In genomic region chr21:42438316-42439205, GRCh38 we compare ENCODE assay signal across 31 cellular contexts. TPM values are rescaled to one million over a fixed set of nuclear protein-coding genes. Genes with fewer than 3 reads are reported as not detected.
DNase-seq lines count a peak whose midpoint lies in the region; ATAC-seq lines count a peak whose summit lies in the region.
"Had no signal": no experiment of that assay in that cellular context is flagged by ENCODE, and none has a peak within 500 bp of the region (broad histone marks: within the 10 kb centered on the region; RNA-seq: fewer than 3 reads in every experiment).

No MANE protein-coding gene starts in this region.

- intact Hi-C loops in activated T-helper 1 cell treated with anti-CD3 and anti-CD28 coated beads, Interleukin-12 subunit alpha, Interleukin-12 subunit beta, Interleukin-2, Interleukin-4 antibody, amounts not matched to agents 30 ng/mL and 10 ng/mL and 1 ng/mL, durations not matched to agents 14 hours and 24 hours and 36 hours (cut with micrococcal nuclease): no loop called here
- intact Hi-C loops in naive thymus-derived CD4-positive, alpha-beta T cell (cut with micrococcal nuclease): loop anchor here in 1 of 2 donors (10.0 kb wide), 1 partner anchor 94 kb away; no protein-coding TSS in a partner anchor

- CTCF ChIA-PET in naive thymus-derived CD4-positive, alpha-beta T cell (lab: Charles Lee): no interaction called here

- H3K4me1 Mint-ChIP-seq in activated T-helper 1 cell treated with anti-CD3 and anti-CD28 coated beads, Interleukin-12 subunit alpha, Interleukin-12 subunit beta, Interleukin-2, Interleukin-4 antibody, amounts not matched to agents 30 ng/mL and 10 ng/mL and 1 ng/mL, durations not matched to agents 14 hours and 24 hours and 36 hours (ENCODE audit: low read depth): peaks cover 70% of the 10 kb centered on the region
- H3K4me1 Mint-ChIP-seq in naive thymus-derived CD4-positive, alpha-beta T cell: peaks cover 35 to 68% (median 55%) of the 10 kb centered on the region in 7 donors
- H3K4me1 Mint-ChIP-seq: GM23338 had no signal

- no peak overlapping the region for H3K9ac ChIP-seq in BLaER1
- H3K9ac ChIP-seq in BLaER1 treated with 17β-estradiol and CSF1 and Interleukin-3, amounts not matched to agents 10 nM and 100 nM: no peak overlapping the region
- H3K9ac ChIP-seq: KMS-11 had no signal

- H3K4me3 Mint-ChIP-seq in activated T-helper 1 cell treated with anti-CD3 and anti-CD28 coated beads, Interleukin-12 subunit alpha, Interleukin-12 subunit beta, Interleukin-2, Interleukin-4 antibody, amounts not matched to agents 30 ng/mL and 10 ng/mL and 1 ng/mL, durations not matched to agents 14 hours and 24 hours and 36 hours: no peak overlapping the region
- no peak overlapping the region for H3K4me3 Mint-ChIP-seq in naive thymus-derived CD4-positive, alpha-beta T cell
- H3K4me3 Mint-ChIP-seq: GM23338 had no signal

- H3K27ac ChIP-seq in BLaER1: no peak overlapping the region
- H3K27ac ChIP-seq in BLaER1 treated with 17β-estradiol and CSF1 and Interleukin-3, amounts not matched to agents 10 nM and 100 nM: no peak overlapping the region
- no peak overlapping the region for H3K27ac ChIP-seq in naive thymus-derived CD4-positive, alpha-beta T cell (ENCODE audit: low read depth, low read length)
- H3K27ac ChIP-seq: colonic mucosa, HL-60, KMS-11, pancreas, right atrium auricular region, RWPE1, upper lobe of left lung had no signal

- no peaks in the 10 kb centered on the region for H3K27me3 Mint-ChIP-seq in activated T-helper 1 cell treated with anti-CD3 and anti-CD28 coated beads, Interleukin-12 subunit alpha, Interleukin-12 subunit beta, Interleukin-2, Interleukin-4 antibody, amounts not matched to agents 30 ng/mL and 10 ng/mL and 1 ng/mL, durations not matched to agents 14 hours and 24 hours and 36 hours (ENCODE audit: insufficient read depth)
- H3K27me3 Mint-ChIP-seq in naive thymus-derived CD4-positive, alpha-beta T cell: no peaks in the 10 kb centered on the region

- ATAC-seq in naive thymus-derived CD4-positive, alpha-beta T cell: no peak

- H3K36me3 Mint-ChIP-seq in activated T-helper 1 cell treated with anti-CD3 and anti-CD28 coated beads, Interleukin-12 subunit alpha, Interleukin-12 subunit beta, Interleukin-2, Interleukin-4 antibody, amounts not matched to agents 30 ng/mL and 10 ng/mL and 1 ng/mL, durations not matched to agents 14 hours and 24 hours and 36 hours (ENCODE audit: low read depth): peaks cover 94% of the 10 kb centered on the region
- peaks cover 23 to 86% (median 65%) of the 10 kb centered on the region in 5 donors for H3K36me3 Mint-ChIP-seq in naive thymus-derived CD4-positive, alpha-beta T cell

- peak overlapping the region; percentile 48; the same call in 1 of the 2 replicates for H3K4me2 ChIP-seq in BLaER1
- peak overlapping the region in 7 of 11 experiments; percentile 40 to 71 (median 46); a peak in 8 of 22 replicates for H3K4me2 ChIP-seq in BLaER1 treated with 17β-estradiol and CSF1 and Interleukin-3, amounts not matched to agents 10 nM and 100 nM
- H3K4me2 ChIP-seq: GM23338, KMS-11, smooth muscle cell had no signal

- peaks cover 16% of the 10 kb centered on the region for H3K9me3 Mint-ChIP-seq in activated T-helper 1 cell treated with anti-CD3 and anti-CD28 coated beads, Interleukin-12 subunit alpha, Interleukin-12 subunit beta, Interleukin-2, Interleukin-4 antibody, amounts not matched to agents 30 ng/mL and 10 ng/mL and 1 ng/mL, durations not matched to agents 14 hours and 24 hours and 36 hours
- peaks cover 0 to 2% (median 0%) of the 10 kb centered on the region in 11 donors for H3K9me3 Mint-ChIP-seq in naive thymus-derived CD4-positive, alpha-beta T cell

- H3K27ac Mint-ChIP-seq in activated T-helper 1 cell treated with anti-CD3 and anti-CD28 coated beads, Interleukin-12 subunit alpha, Interleukin-12 subunit beta, Interleukin-2, Interleukin-4 antibody, amounts not matched to agents 30 ng/mL and 10 ng/mL and 1 ng/mL, durations not matched to agents 14 hours and 24 hours and 36 hours: peak overlapping the region; percentile 82
- H3K27ac Mint-ChIP-seq in naive thymus-derived CD4-positive, alpha-beta T cell: peak overlapping the region in 7 of 9 donors; percentile 65 to 90 (median 77)
- H3K27ac Mint-ChIP-seq: GM23338 had no signal

- H3K9me3 ChIP-seq in BLaER1: peaks cover 8% of the 10 kb centered on the region; the same call in 1 of the 2 replicates
- H3K9me3 ChIP-seq in BLaER1 treated with 17β-estradiol and CSF1 and Interleukin-3, amounts not matched to agents 10 nM and 100 nM (replicated peaks in 1 of 11): peaks cover 0 to 15% (median 7%) of the 10 kb centered on the region in 11 experiments; a peak in 7 of 22 replicates
- H3K9me3 ChIP-seq in naive thymus-derived CD4-positive, alpha-beta T cell (ENCODE audit: control insufficient read depth in 2 of 3, low read length in 3 of 3): no peaks in the 10 kb centered on the region
- H3K9me3 ChIP-seq: colonic mucosa, pancreas, right atrium auricular region, upper lobe of left lung had no signal

- H3K36me3 ChIP-seq in BLaER1: no peaks in the 10 kb centered on the region
- no peaks in the 10 kb centered on the region for H3K36me3 ChIP-seq in BLaER1 treated with 17β-estradiol and CSF1 and Interleukin-3, amounts not matched to agents 10 nM and 100 nM
- H3K36me3 ChIP-seq in naive thymus-derived CD4-positive, alpha-beta T cell (ENCODE audit: control insufficient read depth in 2 of 3, insufficient read depth in 3 of 3, low read length in 3 of 3): peaks cover 34 to 95% (median 37%) of the 10 kb centered on the region in 3 experiments
- H3K36me3 ChIP-seq: colonic mucosa, pancreas, right atrium auricular region, upper lobe of left lung had no signal

- H3K4me1 ChIP-seq in BLaER1: peaks cover 14% of the 10 kb centered on the region
- peaks cover 5 to 17% (median 12%) of the 10 kb centered on the region in 10 experiments; a peak in 17 of 20 replicates for H3K4me1 ChIP-seq in BLaER1 treated with 17β-estradiol and CSF1 and Interleukin-3, amounts not matched to agents 10 nM and 100 nM
- peaks cover 10 to 21% of the 10 kb centered on the region in 2 donors for H3K4me1 ChIP-seq in naive thymus-derived CD4-positive, alpha-beta T cell (ENCODE audit: control insufficient read depth in 2 of 2, insufficient read depth in 2 of 2, low read length in 2 of 2)
- H3K4me1 ChIP-seq: colonic mucosa, pancreas, upper lobe of left lung had no signal

- H3K27me3 ChIP-seq in BLaER1: no peaks in the 10 kb centered on the region
- no peaks in the 10 kb centered on the region; a peak in 1 of 22 replicates for H3K27me3 ChIP-seq in BLaER1 treated with 17β-estradiol and CSF1 and Interleukin-3, amounts not matched to agents 10 nM and 100 nM
- H3K27me3 ChIP-seq in naive thymus-derived CD4-positive, alpha-beta T cell (ENCODE audit: control insufficient read depth in 2 of 2, insufficient read depth in 2 of 2, low read length in 2 of 2): no peaks in the 10 kb centered on the region
- H3K27me3 ChIP-seq: colonic mucosa, pancreas, right atrium auricular region, upper lobe of left lung had no signal

- DNase-seq in activated T-helper 1 cell treated with anti-CD3 and anti-CD28 coated beads, Interleukin-12 subunit alpha, Interleukin-12 subunit beta, Interleukin-2, Interleukin-4 antibody, amounts not matched to agents 30 ng/mL and 10 ng/mL and 1 ng/mL, durations not matched to agents 14 hours and 24 hours and 36 hours (ENCODE audit: low spot score): no peak
- DNase-seq in naive thymus-derived CD4-positive, alpha-beta T cell: no peak
- DNase-seq in kidney glomerular epithelial cell (lab: John Stamatoyannopoulos, UW): no peak
- no peak for DNase-seq in NCI-H1092 treated with DMSO at 0.1 percent for 48 hours (lab: John Stamatoyannopoulos, UW)
- no peak for DNase-seq in HK-2 (ENCODE audit: unreplicated experiment)
- DNase-seq: activated gamma-delta T cell; amygdala; colonic mucosa; DMS153; effector CD8-positive, alpha-beta T cell; NCI-H1436; NCI-H446 treated with DMSO at 0.1 percent for 48 hours; NCI-H82; stimulated activated CD4-positive, alpha-beta T cell treated with anti-CD3 and anti-CD28 coated beads, Interleukin-2, amount 100 ng/mL, for 24 hours; substantia nigra had no signal

- POLR2A ChIA-PET in naive thymus-derived CD4-positive, alpha-beta T cell (lab: Charles Lee): interaction anchor here (1.2 kb wide), 1 partner anchor 14 kb away, joined by 4 read pairs; no protein-coding TSS in a partner anchor

- no peak overlapping the region for H3K4me3 ChIP-seq in BLaER1
- no peak overlapping the region for H3K4me3 ChIP-seq in BLaER1 treated with 17β-estradiol and CSF1 and Interleukin-3, amounts not matched to agents 10 nM and 100 nM
- H3K4me3 ChIP-seq in naive thymus-derived CD4-positive, alpha-beta T cell (ENCODE audit: low read length): no peak overlapping the region
- H3K4me3 ChIP-seq: colonic mucosa, GM23338, pancreas, right atrium auricular region, smooth muscle cell, upper lobe of left lung had no signal

- no peaks in the 10 kb centered on the region for H4K20me1 ChIP-seq in BLaER1
- no peaks in the 10 kb centered on the region for H4K20me1 ChIP-seq in BLaER1 treated with 17β-estradiol and CSF1 and Interleukin-3, amounts not matched to agents 10 nM and 100 nM

RNA-seq across cellular contexts. Expression of gene UBASH3A, which starts 34.9 kb away (rescaled TPM):
- total RNA-seq in activated T-helper 1 cell treated with anti-CD3 and anti-CD28 coated beads, Interleukin-12 subunit alpha, Interleukin-12 subunit beta, Interleukin-2, Interleukin-4 antibody, amounts not matched to agents 30 ng/mL and 10 ng/mL and 1 ng/mL, durations not matched to agents 14 hours and 24 hours and 36 hours: 69.1 and 70.8 TPM in 2 replicates
- 100 to 1,000 TPM in 1 of 5 experiments, 10 to 100 TPM in 4; 41.9 to 101 (median 91.7) TPM for total RNA-seq in naive thymus-derived CD4-positive, alpha-beta T cell
- 10 to 100 TPM; 57.1 to 99.3 TPM for polyA plus RNA-seq in naive thymus-derived CD4-positive, alpha-beta T cell
- total RNA-seq: bronchial epithelial cell, epithelial cell of proximal tubule, GM23338, SK-MEL-5, smooth muscle cell had no signal
- polyA plus RNA-seq: GM23338, keratinocyte, neural cell, smooth muscle cell had no signal

RNA-seq across cellular contexts. Expression of gene TMPRSS3, which starts 42.7 kb away (rescaled TPM):
- total RNA-seq in activated T-helper 1 cell treated with anti-CD3 and anti-CD28 coated beads, Interleukin-12 subunit alpha, Interleukin-12 subunit beta, Interleukin-2, Interleukin-4 antibody, amounts not matched to agents 30 ng/mL and 10 ng/mL and 1 ng/mL, durations not matched to agents 14 hours and 24 hours and 36 hours: 33.7 and 41.3 TPM in 2 replicates
- 1 to 10 TPM in 4 of 5 experiments, under 1 TPM in 1; 0.88 to 7.6 (median 1.5) TPM for total RNA-seq in naive thymus-derived CD4-positive, alpha-beta T cell
- polyA plus RNA-seq in naive thymus-derived CD4-positive, alpha-beta T cell: 1 to 10 TPM in 1 of 2 donors, under 1 TPM in 1; 0.11 to 2.9 TPM
- total RNA-seq: smooth muscle cell had no signal
- polyA plus RNA-seq: GM23338, keratinocyte, smooth muscle cell had no signal

RNA-seq across cellular contexts. Expression of gene RSPH1, which starts 57.5 kb away (rescaled TPM):
- not detected in 2 replicates for total RNA-seq in activated T-helper 1 cell treated with anti-CD3 and anti-CD28 coated beads, Interleukin-12 subunit alpha, Interleukin-12 subunit beta, Interleukin-2, Interleukin-4 antibody, amounts not matched to agents 30 ng/mL and 10 ng/mL and 1 ng/mL, durations not matched to agents 14 hours and 24 hours and 36 hours
- under 1 TPM in 2 of 5 experiments, not detected in 3; 0.27 to 0.40 TPM for total RNA-seq in naive thymus-derived CD4-positive, alpha-beta T cell
- polyA plus RNA-seq in naive thymus-derived CD4-positive, alpha-beta T cell: not detected
- total RNA-seq: GM23338; right atrium auricular region; smooth muscle cell; T-helper 1 cell treated with Interleukin-12 subunit alpha and Interleukin-12 subunit beta and Interleukin-4 antibody, amounts not matched to agents 30 ng/mL and 1 ng/mL, for 36 hours had no signal
